Comparison of ENCODE assay signal across 20 cellular contexts in the genomic region with DNA sequence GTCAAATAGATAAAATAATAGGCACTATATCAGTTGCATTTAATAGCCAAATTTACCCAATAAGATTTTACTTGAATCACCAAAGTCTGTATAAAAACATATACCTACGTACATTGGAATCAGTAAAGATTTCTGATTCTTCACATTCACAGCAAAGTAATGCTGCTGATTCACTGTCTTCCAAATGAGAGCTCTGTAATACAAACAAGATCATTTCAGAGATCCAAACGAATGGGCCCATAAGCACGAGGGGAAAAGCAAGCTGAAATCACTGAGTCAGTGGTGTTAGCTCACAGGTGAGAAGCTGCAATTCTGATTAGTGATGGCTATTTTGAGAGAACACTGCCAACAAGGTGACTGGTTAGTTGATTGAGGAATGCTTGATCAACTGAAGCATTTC.
DNase-seq lines count a peak whose midpoint lies in the region; ATAC-seq and TF ChIP-seq lines count a peak whose summit lies in the region.
"Had no signal": no experiment of that assay in that cellular context is flagged by ENCODE, and none has a peak within 500 bp of the region (broad histone marks: within the 10 kb centered on the region; RNA-seq: fewer than 3 reads in every experiment).

No MANE protein-coding gene starts in this region.

- peaks cover 29% of the 10 kb centered on the region for H3K36me3 Mint-ChIP-seq in activated B cell treated with CpG ODN at 0.5 μM for 24 hours (ENCODE audit: low read depth)

- WGBS in stomach, 5 donors, result 44 to 67% (median 52%) methylated on average over 3 of the region's 3 CpGs

- CTCF ChIA-PET in activated B cell treated with CpG ODN at 0.5 μM for 24 hours (lab: Charles Lee), result interaction anchor here (1.6 to 2.1 kb wide), 2 partner anchors 38 to 82 kb away, joined by 5 read pairs; no protein-coding TSS in a partner anchor

- H3K9me3 ChIP-seq in stomach (no peaks in the 10 kb centered on the region), Peyer's patch (no peaks in the 10 kb centered on the region)
- H3K9me3 ChIP-seq: BLaER1 had no signal

- TF ChIP-seq CTCF in activated B cell treated with CpG ODN at 0.5 μM for 24 hours (IDR thresholded peaks at IDR 0.05) (no peak), stomach (IDR thresholded peaks at IDR 0.05) (no peak), Peyer's patch (IDR thresholded peaks at IDR 0.05) (no peak)

- H3K27ac ChIP-seq in stomach (peak overlapping the region in 1 of 5 donors; percentile 76), Peyer's patch (no peak overlapping the region)
- H3K27ac ChIP-seq: BLaER1 had no signal

- no peak for ATAC-seq in activated B cell treated with CpG ODN at 0.5 μM for 24 hours (ENCODE audit: low read depth)
- ATAC-seq: GM23338, HCT116, Panc1, T-cell had no signal

- H3K4me3 ChIP-seq in stomach, result no peak overlapping the region
- no peak overlapping the region for H3K4me3 ChIP-seq in Peyer's patch
- H3K4me3 ChIP-seq: BLaER1, GM23338 had no signal

- no peak overlapping the region for H3K4me3 Mint-ChIP-seq in activated B cell treated with CpG ODN at 0.5 μM for 24 hours
- H3K4me3 Mint-ChIP-seq: CD8-positive, alpha-beta memory T cell; GM23338; IgD-negative memory B cell; T-cell had no signal

- H3K4me1 Mint-ChIP-seq in activated B cell treated with CpG ODN at 0.5 μM for 24 hours, result peaks cover 30% of the 10 kb centered on the region

- TF ChIP-seq EP300 in stomach (IDR thresholded peaks at IDR 0.05), result no peak

- DNase-seq in ELR (ENCODE audit: low read depth) (peak; percentile 48), activated B cell treated with CpG ODN at 0.5 μM for 24 hours (no peak), iris pigment epithelial cell (ENCODE audit: low read depth) (peak; percentile 29), head of caudate nucleus (no peak), stomach (no peak), Peyer's patch (no peak), NCI-H146 (lab: John Stamatoyannopoulos, UW) (no peak)
- DNase-seq: CD8-positive, alpha-beta memory T cell; DMS79; NCI-H1105; NCI-H2029 treated with DMSO at 0.1 percent for 48 hours; NCI-H226; NCI-H524; NCI-H774; T-cell had no signal

- POLR2A ChIA-PET in activated B cell treated with CpG ODN at 0.5 μM for 24 hours (lab: Charles Lee), result interaction anchor here (0.7 kb wide), 1 partner anchor 1777 kb away, joined by 4 read pairs; no protein-coding TSS in a partner anchor

- H3K27me3 ChIP-seq in stomach (no peaks in the 10 kb centered on the region), Peyer's patch (no peaks in the 10 kb centered on the region)
- H3K27me3 ChIP-seq: BLaER1 had no signal

- no peaks in the 10 kb centered on the region for H3K27me3 Mint-ChIP-seq in activated B cell treated with CpG ODN at 0.5 μM for 24 hours
- H3K27me3 Mint-ChIP-seq: CD8-positive, alpha-beta memory T cell; IgD-negative memory B cell; T-cell had no signal

- TF ChIP-seq POLR2A in stomach (IDR thresholded peaks at IDR 0.05) (no peak), Peyer's patch (IDR thresholded peaks at IDR 0.05) (no peak)

- H3K4me1 ChIP-seq in stomach, result peaks cover 6 to 33% (median 15%) of the 10 kb centered on the region in 4 donors
- H3K4me1 ChIP-seq in Peyer's patch, result peaks cover 0 to 6% (median 0%) of the 10 kb centered on the region in 4 donors
- H3K4me1 ChIP-seq: BLaER1 had no signal

- H3K27ac Mint-ChIP-seq in activated B cell treated with CpG ODN at 0.5 μM for 24 hours, result peak overlapping the region; percentile 50
- H3K27ac Mint-ChIP-seq: T-cell had no signal

- no peaks in the 10 kb centered on the region for H3K9me3 Mint-ChIP-seq in activated B cell treated with CpG ODN at 0.5 μM for 24 hours
- H3K9me3 Mint-ChIP-seq: CD8-positive, alpha-beta memory T cell; GM23338; IgD-negative memory B cell; T-cell had no signal

- intact Hi-C loops in activated B cell treated with CpG ODN at 0.5 μM for 24 hours (cut with micrococcal nuclease) (no loop called here), head of caudate nucleus (cut with DNase I) (no loop called here), stomach (cut with DNase I; ENCODE audit: low total_unique reads) (loop anchor here (10.0 kb wide), 1 partner anchor 396 kb away; no protein-coding TSS in a partner anchor)

- peaks cover 0 to 4% (median 0%) of the 10 kb centered on the region in 4 donors for H3K36me3 ChIP-seq in stomach
- no peaks in the 10 kb centered on the region for H3K36me3 ChIP-seq in Peyer's patch

Comparison
In these comparisons a context has a peak if more than half of its experiments do, and no peak if none do; other contexts are left out.
1. DNase-seq: peak in ELR (single experiment) and iris pigment epithelial cell (single experiment); none in activated B cell treated with CpG ODN at 0.5 μM for 24 hours (single experiment), head of caudate nucleus (0 of 42), stomach (single experiment), Peyer's patch (0 of 3) and NCI-H146 (single experiment).